Comparison of ENCODE assay signal across 8 cellular contexts in the genomic region with DNA sequence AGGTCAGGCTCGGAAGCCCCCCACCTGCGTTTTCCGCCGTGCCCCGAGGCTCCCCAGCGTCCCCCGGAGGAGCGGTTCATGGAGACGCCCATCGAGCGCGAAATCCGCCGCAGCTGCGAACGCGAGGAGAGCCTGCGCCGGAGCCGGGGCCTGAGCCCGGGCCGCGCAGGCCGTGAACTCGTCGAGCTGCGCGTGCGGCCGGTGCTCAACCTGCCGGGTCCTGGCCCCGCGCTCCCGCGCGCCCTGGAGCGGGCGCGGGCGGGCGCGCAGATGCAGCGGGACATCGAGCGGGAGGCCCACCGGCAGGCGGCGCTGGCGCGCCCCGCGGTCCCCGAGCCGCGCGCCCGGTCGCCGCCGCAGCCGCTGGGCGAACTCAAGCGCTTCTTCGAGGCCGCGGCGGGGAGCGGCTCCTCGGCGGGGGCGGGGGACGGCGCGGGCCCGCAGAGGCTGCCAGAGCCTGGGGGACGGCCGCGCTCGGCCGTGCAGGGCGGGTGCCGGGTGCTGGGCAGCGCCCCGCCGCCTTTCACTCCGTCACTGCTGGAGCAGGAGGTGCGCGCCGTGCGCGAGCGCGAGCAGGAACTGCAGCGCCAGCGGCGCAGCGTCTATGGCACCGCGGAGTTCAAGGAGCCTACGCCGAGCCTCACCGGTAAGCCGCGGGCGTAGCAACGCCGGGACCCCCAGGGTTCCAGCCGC. TPM values are rescaled to one million over a fixed set of nuclear protein-coding genes. Genes with fewer than 3 reads are reported as not detected.
DNase-seq lines count a peak whose midpoint lies in the region; ATAC-seq, FAIRE-seq and TF ChIP-seq lines count a peak whose summit lies in the region.

No MANE protein-coding gene starts in this region.

- no peaks in the 10 kb centered on the region for H3K36me3 ChIP-seq in subcutaneous abdominal adipose tissue (ENCODE audit: control insufficient read depth in 5 of 5, insufficient read depth in 5 of 5, low read length in 5 of 5)

- DNase-seq in AG10803 (ENCODE audit: low read depth) (peak; percentile 79), HK-2 (ENCODE audit: unreplicated experiment) (peak; percentile 79), RCC 7860 (ENCODE audit: low spot score) (peak; percentile 51), activated gamma-delta T cell (lab: John Stamatoyannopoulos, UW) (peak; percentile 66), fibroblast of villous mesenchyme (ENCODE audit: low read depth) (peak; percentile 78), neural crest cell (ENCODE audit: low read depth, low spot score) (peak; percentile 73)

- H3K27me3 Mint-ChIP-seq in neural crest cell (ENCODE audit: low read depth) = peaks cover 25% of the 10 kb centered on the region

- no peak overlapping the region for H3K27ac Mint-ChIP-seq in neural crest cell (ENCODE audit: unreplicated experiment)

- TF ChIP-seq CTCF in AG10803 (conservative IDR thresholded peaks at IDR 0.05; ENCODE audit: low read length) (peak; percentile 19; the same call in 1 of the 2 replicates), fibroblast of villous mesenchyme (IDR thresholded peaks at IDR 0.05; ENCODE audit: insufficient read depth, low read depth, low read length) (no peak), neural crest cell (conservative IDR thresholded peaks at IDR 0.05) (peak; percentile 66)

- H3K4me3 Mint-ChIP-seq in neural crest cell = peak overlapping the region; percentile 88

- no peaks in the 10 kb centered on the region for H3K27me3 ChIP-seq in subcutaneous abdominal adipose tissue (ENCODE audit: control insufficient read depth in 5 of 5, insufficient read depth in 4 of 5, low read length in 5 of 5)

- peak overlapping the region; percentile 73 for H3K4me3 ChIP-seq in AG10803 (ENCODE audit: low read length)
- H3K4me3 ChIP-seq in fibroblast of villous mesenchyme (ENCODE audit: low read depth, low read length) = peak overlapping the region; percentile 71
- H3K4me3 ChIP-seq in subcutaneous abdominal adipose tissue (ENCODE audit: low read depth in 1 of 5, low read length in 5 of 5) = peak overlapping the region; percentile 77 to 86 (median 81)

- H3K4me1 ChIP-seq in subcutaneous abdominal adipose tissue (ENCODE audit: control insufficient read depth in 5 of 5, insufficient read depth in 5 of 5, low read length in 5 of 5) = peaks cover 2 to 43% (median 38%) of the 10 kb centered on the region in 5 donors

- H3K36me3 Mint-ChIP-seq in neural crest cell (ENCODE audit: low read depth) = no peaks in the 10 kb centered on the region

- peak overlapping the region in 4 of 5 donors; percentile 57 to 83 (median 72) for H3K9ac ChIP-seq in subcutaneous abdominal adipose tissue (ENCODE audit: low read length in 5 of 5)

- no peak for FAIRE-seq in RCC 7860 (lab: Jason Lieb, UNC)

- peak overlapping the region; percentile 78 for H3K27ac ChIP-seq in subcutaneous abdominal adipose tissue (ENCODE audit: low read depth, low read length)

- H3K4me1 Mint-ChIP-seq in neural crest cell = peaks cover 14% of the 10 kb centered on the region

- H3K9me3 ChIP-seq in subcutaneous abdominal adipose tissue (ENCODE audit: control insufficient read depth in 5 of 5, low read length in 5 of 5) = no peaks in the 10 kb centered on the region

- ATAC-seq in GM18868 (IDR thresholded peaks at IDR 0.05; ENCODE audit: unreplicated experiment) = peak; percentile 54

- H3K9me3 Mint-ChIP-seq in neural crest cell = no peaks in the 10 kb centered on the region

RNA-seq across cellular contexts. Expression of a gene that starts 0.8 kb away (rescaled TPM):
- under 0.01 and 0.32 TPM in 2 replicates for total RNA-seq in fibroblast of villous mesenchyme
- 0.39 and 0.98 TPM in 2 replicates for total RNA-seq in neural crest cell

RNA-seq across cellular contexts. Expression of a gene that starts 11.5 kb away (rescaled TPM):
- total RNA-seq in fibroblast of villous mesenchyme (under 0.01 TPM in 1 of 2 replicates, not detected in the other), neural crest cell (5.2 and 5.7 TPM in 2 replicates)

RNA-seq across cellular contexts. Expression of a gene that starts 12.2 kb away (rescaled TPM):
- total RNA-seq in fibroblast of villous mesenchyme (not detected in 2 replicates), neural crest cell (not detected in 2 replicates)

RNA-seq across cellular contexts. Expression of a gene that starts 17.2 kb away (rescaled TPM):
- total RNA-seq in fibroblast of villous mesenchyme (23.3 and 24.2 TPM in 2 replicates), neural crest cell (67.2 and 71.9 TPM in 2 replicates)

RNA-seq across cellular contexts. Expression of a gene that starts 41.8 kb away (rescaled TPM):
- total RNA-seq in fibroblast of villous mesenchyme = 2.9 and 3.9 TPM in 2 replicates
- 4.8 and 5.0 TPM in 2 replicates for total RNA-seq in neural crest cell

Comparison
In these comparisons a context has a peak if more than half of its experiments do, and no peak if none do; other contexts are left out.
1. Peak in every context shown above with its lines: DNase-seq, ATAC-seq, H3K4me3 ChIP-seq and H3K27ac ChIP-seq.